Comparison of ENCODE assay signal across 20 cellular contexts in the genomic region with DNA sequence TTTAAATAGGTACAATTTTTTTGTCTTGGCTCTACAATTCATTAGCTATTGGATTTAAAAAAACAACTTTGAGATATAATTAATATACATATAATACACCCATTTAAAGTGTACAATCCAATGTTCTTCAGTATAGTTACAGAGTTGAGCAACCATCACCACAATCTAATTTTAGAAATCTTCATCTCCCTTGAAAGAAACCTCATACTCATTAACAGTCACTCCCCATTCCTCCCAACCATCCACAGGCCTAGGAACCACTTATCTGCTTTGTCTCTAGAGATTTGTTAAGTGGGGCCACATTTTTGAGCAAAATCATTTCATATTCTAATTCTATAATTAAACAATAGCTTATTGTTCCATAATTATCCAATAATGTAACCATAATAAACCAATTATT. TPM values are rescaled to one million over a fixed set of nuclear protein-coding genes. Genes with fewer than 3 reads are reported as not detected.
DNase-seq lines count a peak whose midpoint lies in the region; ATAC-seq, FAIRE-seq and TF ChIP-seq lines count a peak whose summit lies in the region.
"Had no signal": no experiment of that assay in that cellular context is flagged by ENCODE, and none has a peak within 500 bp of the region (broad histone marks: within the 10 kb centered on the region; RNA-seq: fewer than 3 reads in every experiment).

No MANE protein-coding gene starts in this region.

- CTCF ChIA-PET in A549 (lab: Yijun Ruan, JAX): interaction anchor here (1.3 to 1.4 kb wide), 3 partner anchors 11 to 100 kb away, joined by 3 read pairs; no protein-coding TSS in a partner anchor

- TF ChIP-seq EP300 in A549 (IDR thresholded peaks at IDR 0.05): no peak

- H3K27me3 ChIP-seq in HL-60 (ENCODE audit: insufficient read depth, poor library complexity, severe bottlenecking) (no peaks in the 10 kb centered on the region), heart right ventricle (no peaks in the 10 kb centered on the region)
- H3K27me3 ChIP-seq: ascending aorta, upper lobe of left lung had no signal

- H3K27ac ChIP-seq in A549: peak overlapping the region; percentile 55 to 79; a peak in 4 of 6 replicates
- no peak overlapping the region for H3K27ac ChIP-seq in HL-60 (replicated peaks)
- no peak overlapping the region for H3K27ac ChIP-seq in heart right ventricle
- H3K27ac ChIP-seq: ascending aorta, coronary artery, parathyroid adenoma, upper lobe of left lung had no signal

- TF ChIP-seq CTCF in A549 (IDR thresholded peaks at IDR 0.05) (no peak), HL-60 (IDR thresholded peaks at IDR 0.05; ENCODE audit: insufficient read depth, low read length) (no peak), fibroblast of mammary gland (conservative IDR thresholded peaks at IDR 0.05; ENCODE audit: control insufficient read depth, insufficient read depth, low read depth, low read length) (no peak), heart right ventricle (IDR thresholded peaks at IDR 0.05) (no peak)

- peaks cover 22% of the 10 kb centered on the region for H3K4me1 ChIP-seq in A549
- peaks cover 2 to 43% (median 21%) of the 10 kb centered on the region in 9 donors for H3K4me1 ChIP-seq in heart right ventricle
- H3K4me1 ChIP-seq: parathyroid adenoma had no signal

- ATAC-seq in A549 (no peak), T-helper 17 cell (no peak), heart right ventricle (no peak), GM18873 (IDR thresholded peaks at IDR 0.05; ENCODE audit: low FRiP score, unreplicated experiment) (no peak)
- ATAC-seq: HepG2, left colon had no signal

- DNase-seq in A549 (ENCODE audit: low read depth in 1 of 2, low spot score in 1 of 2): no peak
- DNase-seq in HL-60 (ENCODE audit: low read depth in 1 of 2, low spot score in 1 of 2): peak; percentile 34 to 56
- peak; percentile 30 for DNase-seq in RCC 7860 (ENCODE audit: low spot score)
- DNase-seq in fibroblast of mammary gland (ENCODE audit: low read depth): peak; percentile 65
- no peak for DNase-seq in immature natural killer cell
- DNase-seq in T-helper 17 cell: no peak
- no peak for DNase-seq in heart right ventricle
- DNase-seq: COR-L47, GDM1, H7, left colon, NCI-H345, upper lobe of left lung had no signal

- no peak overlapping the region for H3K4me2 ChIP-seq in A549

- H3K9me3 ChIP-seq in A549 (no peaks in the 10 kb centered on the region), T-helper 17 cell (ENCODE audit: control insufficient read depth, low read length, poor library complexity, severe bottlenecking) (no peaks in the 10 kb centered on the region), heart right ventricle (no peaks in the 10 kb centered on the region)
- H3K9me3 ChIP-seq: ascending aorta, upper lobe of left lung had no signal

- FAIRE-seq in A549 (lab: Jason Lieb, UNC): no peak
- peak; percentile 80 for FAIRE-seq in RCC 7860 (lab: Jason Lieb, UNC)
- FAIRE-seq: A204.1, HepG2 had no signal

- H3K27me3 Mint-ChIP-seq in immature natural killer cell (ENCODE audit: low read depth in 3 of 3): peaks cover 0 to 3% (median 0%) of the 10 kb centered on the region in 3 donors
- H3K27me3 Mint-ChIP-seq in T-helper 17 cell: no peaks in the 10 kb centered on the region
- H3K27me3 Mint-ChIP-seq: stimulated activated naive CD8-positive, alpha-beta T cell treated with anti-CD3 and anti-CD28 coated beads, Interleukin-15, Interleukin-2, amounts not matched to agents 100 ng/mL and 50 ng/mL, for 24 hours had no signal

- TF ChIP-seq RAD21 in A549 (conservative IDR thresholded peaks at IDR 0.05 in 1 of 2, IDR thresholded peaks at IDR 0.05 in 1 of 2): no peak

- TF ChIP-seq POLR2A in A549 (IDR thresholded peaks at IDR 0.05; ENCODE audit: low read length): no peak

- intact Hi-C loops in heart right ventricle (cut with DNase I): loop anchor here in 1 of 10 donors (10.0 kb wide), 1 partner anchor 81 kb away; no protein-coding TSS in a partner anchor

- H3K4me1 Mint-ChIP-seq in immature natural killer cell (no peaks in the 10 kb centered on the region), T-helper 17 cell (no peaks in the 10 kb centered on the region)

- H3K36me3 Mint-ChIP-seq in immature natural killer cell: peaks cover 0 to 3% (median 0%) of the 10 kb centered on the region in 3 donors
- no peaks in the 10 kb centered on the region for H3K36me3 Mint-ChIP-seq in T-helper 17 cell (ENCODE audit: low read depth)

- H3K4me3 Mint-ChIP-seq in immature natural killer cell (no peak overlapping the region), T-helper 17 cell (no peak overlapping the region)
- H3K4me3 Mint-ChIP-seq: stimulated activated naive CD8-positive, alpha-beta T cell treated with anti-CD3 and anti-CD28 coated beads, Interleukin-15, Interleukin-2, amounts not matched to agents 100 ng/mL and 50 ng/mL, for 24 hours had no signal

- H3K4me3 ChIP-seq in A549 (no peak overlapping the region), HL-60 (replicated peaks; ENCODE audit: insufficient read depth, low read length) (no peak overlapping the region), fibroblast of mammary gland (ENCODE audit: control insufficient read depth, low read depth, low read length) (no peak overlapping the region), heart right ventricle (no peak overlapping the region)
- H3K4me3 ChIP-seq: ascending aorta, coronary artery, upper lobe of left lung had no signal

- no peaks in the 10 kb centered on the region for H3K9me3 Mint-ChIP-seq in immature natural killer cell
- H3K9me3 Mint-ChIP-seq: stimulated activated naive CD8-positive, alpha-beta T cell treated with anti-CD3 and anti-CD28 coated beads, Interleukin-15, Interleukin-2, amounts not matched to agents 100 ng/mL and 50 ng/mL, for 24 hours had no signal

- H3K27ac Mint-ChIP-seq in immature natural killer cell (no peak overlapping the region), T-helper 17 cell (no peak overlapping the region)
- H3K27ac Mint-ChIP-seq: stimulated activated naive CD8-positive, alpha-beta T cell treated with anti-CD3 and anti-CD28 coated beads, Interleukin-15, Interleukin-2, amounts not matched to agents 100 ng/mL and 50 ng/mL, for 24 hours had no signal

- POLR2A ChIA-PET in A549 (lab: Yijun Ruan, JAX): no interaction called here

- no peaks in the 10 kb centered on the region for H3K36me3 ChIP-seq in heart right ventricle
- H3K36me3 ChIP-seq: ascending aorta, upper lobe of left lung had no signal

TF ChIP-seq in A549, 52 proteins besides CTCF, POLR2A, EP300 and RAD21 (continues in another document):
- TF ChIP-seq SMC3 (IDR thresholded peaks at IDR 0.05) (no peak), TP53 (CRISPR knock-in tag; IDR thresholded peaks at IDR 0.05) (no peak), BHLHE40 (IDR thresholded peaks at IDR 0.05; ENCODE audit: low read depth, low read length) (no peak), SREBF2 (IDR thresholded peaks at IDR 0.05) (no peak), ZC3H11A (IDR thresholded peaks at IDR 0.05) (no peak), CBX2 (IDR thresholded peaks at IDR 0.05; ENCODE audit: borderline replicate concordance, low read depth) (no peak), MYC (IDR thresholded peaks at IDR 0.05; ENCODE audit: borderline replicate concordance, low read length) (no peak)
- TF ChIP-seq, protein P1, sequence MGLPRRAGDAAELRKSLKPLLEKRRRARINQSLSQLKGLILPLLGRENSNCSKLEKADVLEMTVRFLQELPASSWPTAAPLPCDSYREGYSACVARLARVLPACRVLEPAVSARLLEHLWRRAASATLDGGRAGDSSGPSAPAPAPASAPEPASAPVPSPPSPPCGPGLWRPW (IDR thresholded peaks at IDR 0.05): no peak
- TF ChIP-seq, protein P2, sequence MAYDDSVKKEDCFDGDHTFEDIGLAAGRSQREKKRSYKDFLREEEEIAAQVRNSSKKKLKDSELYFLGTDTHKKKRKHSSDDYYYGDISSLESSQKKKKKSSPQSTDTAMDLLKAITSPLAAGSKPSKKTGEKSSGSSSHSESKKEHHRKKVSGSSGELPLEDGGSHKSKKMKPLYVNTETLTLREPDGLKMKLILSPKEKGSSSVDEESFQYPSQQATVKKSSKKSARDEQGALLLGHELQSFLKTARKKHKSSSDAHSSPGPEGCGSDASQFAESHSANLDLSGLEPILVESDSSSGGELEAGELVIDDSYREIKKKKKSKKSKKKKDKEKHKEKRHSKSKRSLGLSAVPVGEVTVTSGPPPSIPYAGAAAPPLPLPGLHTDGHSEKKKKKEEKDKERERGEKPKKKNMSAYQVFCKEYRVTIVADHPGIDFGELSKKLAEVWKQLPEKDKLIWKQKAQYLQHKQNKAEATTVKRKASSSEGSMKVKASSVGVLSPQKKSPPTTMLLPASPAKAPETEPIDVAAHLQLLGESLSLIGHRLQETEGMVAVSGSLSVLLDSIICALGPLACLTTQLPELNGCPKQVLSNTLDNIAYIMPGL (CRISPR knock-in tag; IDR thresholded peaks at IDR 0.05; ENCODE audit: borderline replicate concordance): no peak
- TF ChIP-seq, protein P3, sequence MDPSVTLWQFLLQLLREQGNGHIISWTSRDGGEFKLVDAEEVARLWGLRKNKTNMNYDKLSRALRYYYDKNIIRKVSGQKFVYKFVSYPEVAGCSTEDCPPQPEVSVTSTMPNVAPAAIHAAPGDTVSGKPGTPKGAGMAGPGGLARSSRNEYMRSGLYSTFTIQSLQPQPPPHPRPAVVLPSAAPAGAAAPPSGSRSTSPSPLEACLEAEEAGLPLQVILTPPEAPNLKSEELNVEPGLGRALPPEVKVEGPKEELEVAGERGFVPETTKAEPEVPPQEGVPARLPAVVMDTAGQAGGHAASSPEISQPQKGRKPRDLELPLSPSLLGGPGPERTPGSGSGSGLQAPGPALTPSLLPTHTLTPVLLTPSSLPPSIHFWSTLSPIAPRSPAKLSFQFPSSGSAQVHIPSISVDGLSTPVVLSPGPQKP (IDR thresholded peaks at IDR 0.05; ENCODE audit: low read depth, low read length): no peak

RNA-seq across cellular contexts. Expression of a gene that starts 32.6 kb away (rescaled TPM):
- polyA plus RNA-seq in A549 (2011; rRNA removed) (171 and 287 TPM in 2 replicates), A549 (2017; fragmentation: RNase III; extraction: RNeasy Plus Mini Kit Qiagen cat#74134 plus additional on column Dnase treatment) (492 to 595 TPM (median 497 TPM) in 3 replicates), immature natural killer cell (100 to 1,000 TPM; 190 to 266 (median 238) TPM), heart right ventricle (100 to 1,000 TPM; 123 to 661 TPM)
- polyA plus RNA-seq in A549 (2012; cell fraction: cytosol; rRNA removed): 89.0 and 108 TPM in 2 replicates
- 16.2 and 28.5 TPM in 2 replicates for polyA plus RNA-seq in A549 (2012; cell fraction: nucleus; rRNA removed)
- 11.8 and 17.2 TPM in 2 replicates for polyA minus RNA-seq in A549 (2011; rRNA and poly(A)+ RNA removed)
- total RNA-seq in T-helper 17 cell (10 to 100 TPM; 24.6 to 38.9 TPM), heart right ventricle (100 to 1,000 TPM; 170 to 416 (median 253) TPM)

Comparison
In these comparisons a context has a peak if more than half of its experiments do, and no peak if none do; other contexts are left out.
1. DNase-seq: peak in HL-60 (2 of 2), RCC 7860 (single experiment) and fibroblast of mammary gland (single experiment); none in A549 (0 of 2), immature natural killer cell (0 of 3), T-helper 17 cell (0 of 3) and heart right ventricle (0 of 2).
2. H3K27ac ChIP-seq: peak in A549 (2 of 2); none in HL-60 (single experiment) and heart right ventricle (0 of 10).